9 cellular contexts compared by ENCODE assay signal in the genomic region with DNA sequence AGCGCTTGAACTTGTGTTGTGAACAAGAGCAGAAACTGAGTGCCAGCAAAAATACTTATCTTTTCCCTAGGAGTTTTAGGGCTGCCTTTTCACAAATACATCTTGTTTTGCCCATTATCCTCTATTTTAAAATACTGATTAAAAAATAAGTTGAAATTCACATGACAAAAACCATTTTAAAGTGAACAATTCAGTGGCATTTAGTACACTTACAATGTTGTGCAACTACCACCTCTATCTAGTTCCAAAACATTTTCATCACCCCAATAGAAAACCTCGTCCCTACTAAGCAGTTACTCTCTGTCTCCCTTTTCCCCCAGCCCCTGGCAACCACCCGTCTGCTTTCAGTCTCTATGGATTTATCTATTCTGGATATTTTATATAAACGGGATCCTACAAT. TPM values are rescaled to one million over a fixed set of nuclear protein-coding genes. Genes with fewer than 3 reads are reported as not detected.
DNase-seq lines count a peak whose midpoint lies in the region; ATAC-seq and TF ChIP-seq lines count a peak whose summit lies in the region.
"Had no signal": no experiment of that assay in that cellular context is flagged by ENCODE, and none has a peak within 500 bp of the region (broad histone marks: within the 10 kb centered on the region; RNA-seq: fewer than 3 reads in every experiment).

No MANE protein-coding gene starts in this region.

- H3K4me1 Mint-ChIP-seq in neural crest cell = peaks cover 42% of the 10 kb centered on the region

- H3K9ac ChIP-seq in BLaER1 = peak overlapping the region; percentile 86; the same call in 1 of the 2 replicates

- peak overlapping the region; percentile 95 for H3K4me2 ChIP-seq in BLaER1

- peaks cover 5% of the 10 kb centered on the region; the same call in 1 of the 2 replicates for H4K20me1 ChIP-seq in BLaER1

- no peak overlapping the region for H3K27ac Mint-ChIP-seq in neural crest cell (ENCODE audit: unreplicated experiment)

- DNase-seq in NB4 (ENCODE audit: low read depth) (no peak), neural crest cell (ENCODE audit: low read depth, low spot score) (no peak), retina (no peak), NCI-H226 (no peak), NK-92 (lab: John Stamatoyannopoulos, UW; ENCODE audit: unreplicated experiment) (no peak)
- DNase-seq: NCI-H526 treated with DMSO at 0.1 percent for 48 hours had no signal

- no peaks in the 10 kb centered on the region for H3K27me3 ChIP-seq in BLaER1
- no peaks in the 10 kb centered on the region for H3K27me3 ChIP-seq in ectodermal cell (ENCODE audit: control insufficient read depth, insufficient read depth, low read length, poor library complexity, severe bottlenecking)

- H3K9me3 ChIP-seq in BLaER1 = no peaks in the 10 kb centered on the region
- no peaks in the 10 kb centered on the region for H3K9me3 ChIP-seq in ectodermal cell (ENCODE audit: control insufficient read depth, low read length)

- no peaks in the 10 kb centered on the region for H3K36me3 Mint-ChIP-seq in neural crest cell (ENCODE audit: low read depth)

- H3K27ac ChIP-seq in BLaER1 (no peak overlapping the region), ectodermal cell (ENCODE audit: insufficient read depth, low read depth, low read length, poor library complexity, severe bottlenecking) (no peak overlapping the region)

- TF ChIP-seq CTCF in NB4 (IDR thresholded peaks at IDR 0.05; ENCODE audit: low read depth, low read length) = no peak
- TF ChIP-seq CTCF in neural crest cell (conservative IDR thresholded peaks at IDR 0.05) = no peak

- H3K4me3 Mint-ChIP-seq in neural crest cell = peak overlapping the region; percentile 93

- ATAC-seq in HG02970 (IDR thresholded peaks at IDR 0.05; ENCODE audit: low FRiP score, unreplicated experiment) = no peak

- 96 to 99% methylated on average over 4 of the region's 4 CpGs for WGBS in ectodermal cell, 2 experiments

- peak overlapping the region; percentile 91 for H3K4me3 ChIP-seq in BLaER1
- H3K4me3 ChIP-seq in NB4 (ENCODE audit: low read depth, low read length) = peak overlapping the region; percentile 83
- peak overlapping the region; percentile 72 for H3K4me3 ChIP-seq in ectodermal cell (ENCODE audit: insufficient read depth, low read depth, low read length)

- no peak for TF ChIP-seq POLR2A in NB4 (IDR thresholded peaks at IDR 0.05; ENCODE audit: extremely low read depth, insufficient read length)

- H3K4me1 ChIP-seq in BLaER1 (peaks cover 24% of the 10 kb centered on the region), ectodermal cell (ENCODE audit: control insufficient read depth, insufficient read depth, low read length) (peaks cover 6% of the 10 kb centered on the region)

- peaks cover 3% of the 10 kb centered on the region for H3K9me3 Mint-ChIP-seq in neural crest cell

- peaks cover 3% of the 10 kb centered on the region for H3K27me3 Mint-ChIP-seq in neural crest cell (ENCODE audit: low read depth)

- H3K36me3 ChIP-seq in BLaER1 (peaks cover 15% of the 10 kb centered on the region; the same call in 1 of the 2 replicates), ectodermal cell (ENCODE audit: control insufficient read depth, insufficient read depth, low read length) (no peaks in the 10 kb centered on the region)

RNA-seq across cellular contexts. Expression of a gene that starts 1.4 kb away (rescaled TPM):
- polyA plus RNA-seq in ectodermal cell (2013, experiment 1 of 4) = 31.7 TPM
- polyA plus RNA-seq in ectodermal cell (2013, experiment 2 of 4) = 37.3 TPM
- 23.9 TPM for polyA plus RNA-seq in ectodermal cell (2013, experiment 3 of 4)
- 28.6 TPM for polyA plus RNA-seq in ectodermal cell (2013, experiment 4 of 4)
- 21.2 and 22.0 TPM in 2 replicates for total RNA-seq in neural crest cell

RNA-seq across cellular contexts. Expression of a gene that starts 30.7 kb away (rescaled TPM):
- 22.1 TPM for polyA plus RNA-seq in ectodermal cell (2013, experiment 1 of 4)
- 20.1 TPM for polyA plus RNA-seq in ectodermal cell (2013, experiment 2 of 4)
- polyA plus RNA-seq in ectodermal cell (2013, experiment 3 of 4) = 9.4 TPM
- 11.0 TPM for polyA plus RNA-seq in ectodermal cell (2013, experiment 4 of 4)
- total RNA-seq in neural crest cell = 36.6 and 38.2 TPM in 2 replicates

RNA-seq across cellular contexts. Expression of a gene that starts 31.0 kb away (rescaled TPM):
- polyA plus RNA-seq in ectodermal cell (2013, experiment 1 of 4) = 33.9 TPM
- 36.4 TPM for polyA plus RNA-seq in ectodermal cell (2013, experiment 2 of 4)
- polyA plus RNA-seq in ectodermal cell (2013, experiment 3 of 4) = 32.3 TPM
- 36.7 TPM for polyA plus RNA-seq in ectodermal cell (2013, experiment 4 of 4)
- 32.5 and 34.6 TPM in 2 replicates for total RNA-seq in neural crest cell
